Comparison of ENCODE assay signal across 14 cellular contexts in genomic region chr7:142477079-142477651, GRCh38.
A peak's percentile ranks its signal among the peaks of the same experiment; 100 is the strongest.
DNase-seq lines count a peak whose midpoint lies in the region; ATAC-seq and TF ChIP-seq lines count a peak whose summit lies in the region.
"Had no signal": no experiment of that assay in that cellular context is flagged by ENCODE, and none has a peak within 500 bp of the region (broad histone marks: within the 10 kb centered on the region; RNA-seq: fewer than 3 reads in every experiment).

No MANE protein-coding gene starts in this region.

- DNase-seq in SK-N-SH (no peak), HFFc6 (peak; percentile 40), NCI-H510A (lab: John Stamatoyannopoulos, UW) (no peak)
- no peak for DNase-seq in activated naive CD8-positive, alpha-beta T cell treated with anti-CD3 and anti-CD28 coated beads for 36 hours
- peak in 2 of 10 donors; percentile 30 to 39 for DNase-seq in naive thymus-derived CD8-positive, alpha-beta T cell
- DNase-seq: activated CD4-positive, alpha-beta T cell treated with anti-CD3 and anti-CD28 coated beads, Interleukin-2, amount 50 U/mL, for 48 hours; caudate nucleus; DMS79; midbrain; substantia nigra had no signal

- no peaks in the 10 kb centered on the region for H3K27me3 Mint-ChIP-seq in HFFc6 (ENCODE audit: insufficient read depth)
- H3K27me3 Mint-ChIP-seq in activated naive CD8-positive, alpha-beta T cell treated with anti-CD3 and anti-CD28 coated beads for 36 hours, result no peaks in the 10 kb centered on the region
- no peaks in the 10 kb centered on the region for H3K27me3 Mint-ChIP-seq in naive thymus-derived CD8-positive, alpha-beta T cell

- whole genome bisulfite sequencing in SK-N-SH (ENCODE audit: low lambda C conversion rate), result 44% methylated on average over 3 of the region's 3 CpGs

- H3K4me1 Mint-ChIP-seq in HFFc6 (ENCODE audit: low read depth), result peaks cover 60% of the 10 kb centered on the region
- peaks cover 45% of the 10 kb centered on the region for H3K4me1 Mint-ChIP-seq in activated naive CD8-positive, alpha-beta T cell treated with anti-CD3 and anti-CD28 coated beads for 36 hours
- peaks cover 42 to 82% (median 75%) of the 10 kb centered on the region in 4 donors for H3K4me1 Mint-ChIP-seq in naive thymus-derived CD8-positive, alpha-beta T cell

- no peaks in the 10 kb centered on the region for H3K9me3 ChIP-seq in SK-N-SH

- H3K27ac Mint-ChIP-seq in HFFc6, result no peak overlapping the region
- peak overlapping the region; percentile 69 for H3K27ac Mint-ChIP-seq in activated naive CD8-positive, alpha-beta T cell treated with anti-CD3 and anti-CD28 coated beads for 36 hours
- peak overlapping the region; percentile 75 to 97 (median 94) for H3K27ac Mint-ChIP-seq in naive thymus-derived CD8-positive, alpha-beta T cell

- H3K36me3 Mint-ChIP-seq in HFFc6 (ENCODE audit: low read depth), result no peaks in the 10 kb centered on the region
- H3K36me3 Mint-ChIP-seq in activated naive CD8-positive, alpha-beta T cell treated with anti-CD3 and anti-CD28 coated beads for 36 hours, result peaks cover 4% of the 10 kb centered on the region
- no peaks in the 10 kb centered on the region for H3K36me3 Mint-ChIP-seq in naive thymus-derived CD8-positive, alpha-beta T cell

- no peaks in the 10 kb centered on the region for H4K20me1 ChIP-seq in SK-N-SH (ENCODE audit: insufficient read depth)

- H3K4me1 ChIP-seq in SK-N-SH (ENCODE audit: control insufficient read depth in 1 of 2, insufficient read depth in 2 of 2, low read depth in 1 of 2, low read length in 1 of 2), result peaks cover 7 to 13% of the 10 kb centered on the region in 2 experiments; a peak in 2 of 4 replicates

- ATAC-seq in SK-N-SH treated with all-trans-retinoic acid at 6 μM for 48 hours (no peak), HG03108 (IDR thresholded peaks at IDR 0.05; ENCODE audit: unreplicated experiment) (no peak), HG02973 (IDR thresholded peaks at IDR 0.05; ENCODE audit: unreplicated experiment) (no peak)
- ATAC-seq in naive thymus-derived CD8-positive, alpha-beta T cell, result peak; percentile 51 to 59

- no peak overlapping the region; the same call in 1 of the 2 replicates for H3K4me3 Mint-ChIP-seq in HFFc6
- no peak overlapping the region for H3K4me3 Mint-ChIP-seq in activated naive CD8-positive, alpha-beta T cell treated with anti-CD3 and anti-CD28 coated beads for 36 hours
- peak overlapping the region; percentile 55 to 86 (median 78) for H3K4me3 Mint-ChIP-seq in naive thymus-derived CD8-positive, alpha-beta T cell

- CTCF ChIA-PET in SK-N-SH (lab: Yijun Ruan, JAX), result interaction anchor here (0.6 to 13.5 kb wide), 14 partner anchors 9 to 273 kb away, joined by 3 to 196 read pairs (median 4); partner anchors contain the start of gene PRSS1

- no peak overlapping the region for H3K9ac ChIP-seq in SK-N-SH

- H3K9me3 Mint-ChIP-seq in HFFc6, result no peaks in the 10 kb centered on the region
- no peaks in the 10 kb centered on the region for H3K9me3 Mint-ChIP-seq in activated naive CD8-positive, alpha-beta T cell treated with anti-CD3 and anti-CD28 coated beads for 36 hours
- H3K9me3 Mint-ChIP-seq in naive thymus-derived CD8-positive, alpha-beta T cell, result no peaks in the 10 kb centered on the region

- TF ChIP-seq EP300 in SK-N-SH (IDR thresholded peaks at IDR 0.05; ENCODE audit: borderline replicate concordance in 1 of 2, low read depth in 1 of 2, low read length in 1 of 2), result no peak

- H3F3A ChIP-seq in SK-N-SH (replicated peaks; ENCODE audit: insufficient read depth), result no peaks in the 10 kb centered on the region

- H3K36me3 ChIP-seq in SK-N-SH (replicated peaks in 1 of 2; ENCODE audit: control insufficient read depth in 1 of 2, insufficient read depth in 2 of 2, low read length in 1 of 2), result no peaks in the 10 kb centered on the region

- TF ChIP-seq RAD21 in SK-N-SH (IDR thresholded peaks at IDR 0.05; ENCODE audit: low read length), result no peak

- H3K27ac ChIP-seq in SK-N-SH (ENCODE audit: low read depth in 2 of 2, low read length in 1 of 2), result no peak overlapping the region
- H3K27ac ChIP-seq: 22Rv1 had no signal

- no peaks in the 10 kb centered on the region for H3K79me2 ChIP-seq in SK-N-SH (ENCODE audit: insufficient read depth)

- no peak overlapping the region for H3K4me3 ChIP-seq in SK-N-SH (ENCODE audit: low read depth in 2 of 2, low read length in 1 of 2)

- no peaks in the 10 kb centered on the region for H3K27me3 ChIP-seq in SK-N-SH (ENCODE audit: insufficient read depth)

- POLR2A ChIA-PET in SK-N-SH (lab: Yijun Ruan, JAX), result no interaction called here
- POLR2A ChIA-PET in naive thymus-derived CD8-positive, alpha-beta T cell (lab: Charles Lee), result interaction anchor here (0.7 to 9.5 kb wide), 7 partner anchors 8 to 332 kb away, joined by 3 to 48 read pairs (median 5); no protein-coding TSS in a partner anchor

- H2AFZ ChIP-seq in SK-N-SH (ENCODE audit: low read depth), result peak overlapping the region; percentile 24; the same call in 1 of the 2 replicates

- TF ChIP-seq CTCF in SK-N-SH (IDR thresholded peaks at IDR 0.05) (no peak), HFFc6 (IDR thresholded peaks at IDR 0.05) (no peak)

- H3K4me2 ChIP-seq in SK-N-SH, result peak overlapping the region; percentile 36; the same call in 1 of the 2 replicates

- H3K9me2 ChIP-seq in SK-N-SH, result no peaks in the 10 kb centered on the region

TF ChIP-seq in SK-N-SH, 30 proteins besides CTCF, POLR2A, EP300 and RAD21 (continues in another document):
- no peak for TF ChIP-seq SMC3 (IDR thresholded peaks at IDR 0.05; ENCODE audit: low read depth, low read length)
- no peak for TF ChIP-seq SIN3A (IDR thresholded peaks at IDR 0.05; ENCODE audit: borderline replicate concordance, low read depth, low read length)
- no peak for TF ChIP-seq REST (IDR thresholded peaks at IDR 0.05; ENCODE audit: low read depth, low read length)
- no peak for TF ChIP-seq YY1 (IDR thresholded peaks at IDR 0.05; ENCODE audit: low read depth)
- no peak for TF ChIP-seq NFIC (IDR thresholded peaks at IDR 0.05; ENCODE audit: borderline replicate concordance)

TF ChIP-seq in SK-N-SH treated with all-trans-retinoic acid at 6 μM for 48 hours, 23 proteins besides CTCF, POLR2A, EP300 and RAD21:
- no peak for TF ChIP-seq BACH2 (CRISPR knock-in tag; IDR thresholded peaks at IDR 0.05; ENCODE audit: borderline replicate concordance)
- no peak for TF ChIP-seq ARNTL (CRISPR knock-in tag; IDR thresholded peaks at IDR 0.05; ENCODE audit: borderline replicate concordance, low read depth)
- TF ChIP-seq, protein P1, sequence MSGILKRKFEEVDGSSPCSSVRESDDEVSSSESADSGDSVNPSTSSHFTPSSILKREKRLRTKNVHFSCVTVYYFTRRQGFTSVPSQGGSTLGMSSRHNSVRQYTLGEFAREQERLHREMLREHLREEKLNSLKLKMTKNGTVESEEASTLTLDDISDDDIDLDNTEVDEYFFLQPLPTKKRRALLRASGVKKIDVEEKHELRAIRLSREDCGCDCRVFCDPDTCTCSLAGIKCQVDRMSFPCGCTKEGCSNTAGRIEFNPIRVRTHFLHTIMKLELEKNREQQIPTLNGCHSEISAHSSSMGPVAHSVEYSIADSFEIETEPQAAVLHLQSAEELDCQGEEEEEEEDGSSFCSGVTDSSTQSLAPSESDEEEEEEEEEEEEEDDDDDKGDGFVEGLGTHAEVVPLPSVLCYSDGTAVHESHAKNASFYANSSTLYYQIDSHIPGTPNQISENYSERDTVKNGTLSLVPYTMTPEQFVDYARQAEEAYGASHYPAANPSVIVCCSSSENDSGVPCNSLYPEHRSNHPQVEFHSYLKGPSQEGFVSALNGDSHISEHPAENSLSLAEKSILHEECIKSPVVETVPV (CRISPR knock-in tag; IDR thresholded peaks at IDR 0.05), result no peak
- no peak for TF ChIP-seq RARB (CRISPR knock-in tag; IDR thresholded peaks at IDR 0.05)
- TF ChIP-seq TOX (CRISPR knock-in tag; IDR thresholded peaks at IDR 0.05; ENCODE audit: borderline replicate concordance), result no peak
- no peak for TF ChIP-seq PATZ1 (CRISPR knock-in tag; IDR thresholded peaks at IDR 0.05; ENCODE audit: borderline replicate concordance)
- no peak for TF ChIP-seq ZFP30 (CRISPR knock-in tag; IDR thresholded peaks at IDR 0.05)
- TF ChIP-seq ZFP3 (CRISPR knock-in tag; IDR thresholded peaks at IDR 0.05), result no peak
- no peak for TF ChIP-seq TSHZ2 (CRISPR knock-in tag; IDR thresholded peaks at IDR 0.05)
- no peak for TF ChIP-seq SNAI2 (CRISPR knock-in tag; IDR thresholded peaks at IDR 0.05)

Comparison
In these comparisons a context has a peak if more than half of its experiments do, and no peak if none do; other contexts are left out.
1. ATAC-seq: peak in naive thymus-derived CD8-positive, alpha-beta T cell (2 of 2); none in SK-N-SH treated with all-trans-retinoic acid at 6 μM for 48 hours (single experiment), HG03108 (single experiment) and HG02973 (single experiment).
2. H3K4me3 Mint-ChIP-seq: peak in naive thymus-derived CD8-positive, alpha-beta T cell (10 of 10); none in HFFc6 (single experiment) and activated naive CD8-positive, alpha-beta T cell treated with anti-CD3 and anti-CD28 coated beads for 36 hours (single experiment).